9 cellular contexts compared by ENCODE assay signal in genomic region chr22:24421428-24421931, GRCh38. TPM values are rescaled to one million over a fixed set of nuclear protein-coding genes. Genes with fewer than 3 reads are reported as not detected.
DNase-seq lines count a peak whose midpoint lies in the region; ATAC-seq, FAIRE-seq and TF ChIP-seq lines count a peak whose summit lies in the region.
"Had no signal": no experiment of that assay in that cellular context is flagged by ENCODE, and none has a peak within 500 bp of the region (broad histone marks: within the 10 kb centered on the region; RNA-seq: fewer than 3 reads in every experiment).

No MANE protein-coding gene starts in this region.

- peaks cover 0 to 5% of the 10 kb centered on the region in 2 donors for H3K27me3 Mint-ChIP-seq in stimulated activated naive B cell treated with anti-CD40 and anti-IgM and Interleukin-4, amounts not matched to agents 10 μg/mL and 1 μg/mL and 100 μg/mL, for 72 hours

- WGBS in heart right ventricle, 2 donors: 64% methylated on average over 9 of the region's 9 CpGs

- peak in 5 of 9 donors; percentile 20 to 45 (median 23) for TF ChIP-seq CTCF in heart right ventricle (IDR thresholded peaks at IDR 0.05)

- no peak for FAIRE-seq in RCC 7860 (lab: Jason Lieb, UNC)

- H3K4me3 Mint-ChIP-seq in stimulated activated naive B cell treated with anti-CD40 and anti-IgM and Interleukin-4, amounts not matched to agents 10 μg/mL and 1 μg/mL and 100 μg/mL, for 72 hours: no peak overlapping the region
- H3K4me3 Mint-ChIP-seq: nephron progenitor cell had no signal

- intact Hi-C loops in heart right ventricle (cut with DNase I) (loop anchor here in 9 of 10 donors (2.0 to 10.0 kb wide), 9 partner anchors 61 to 106 kb away; no protein-coding TSS in a partner anchor), cardiac septum (cut with DNase I) (loop anchor here (5.0 kb wide), 4 partner anchors 66 to 106 kb away; no protein-coding TSS in a partner anchor)

- DNase-seq in heart right ventricle: no peak
- DNase-seq in cardiac septum (ENCODE audit: low spot score): no peak
- DNase-seq in RCC 7860 (ENCODE audit: low spot score): peak; percentile 17
- peak; percentile 26 for DNase-seq in dermis blood vessel endothelial cell
- DNase-seq in stimulated activated naive B cell treated with anti-CD40 and anti-IgM and Interleukin-4, amounts not matched to agents 10 μg/mL and 1 μg/mL and 100 μg/mL, for 72 hours: no peak
- DNase-seq in epidermal melanocyte (ENCODE audit: insufficient read length, low spot score): no peak
- DNase-seq: nephron progenitor cell had no signal

- H3K27me3 ChIP-seq in heart right ventricle: peaks cover 0 to 10% (median 0%) of the 10 kb centered on the region in 7 donors

- peaks cover 3 to 5% of the 10 kb centered on the region in 2 donors for H3K36me3 Mint-ChIP-seq in stimulated activated naive B cell treated with anti-CD40 and anti-IgM and Interleukin-4, amounts not matched to agents 10 μg/mL and 1 μg/mL and 100 μg/mL, for 72 hours

- peaks cover 0 to 19% (median 0%) of the 10 kb centered on the region in 9 donors for H3K36me3 ChIP-seq in heart right ventricle

- peak overlapping the region in 2 of 10 donors; percentile 23 to 33 for H3K27ac ChIP-seq in heart right ventricle

- ATAC-seq in heart right ventricle (no peak), HG02885 (IDR thresholded peaks at IDR 0.05; ENCODE audit: poor library complexity, unreplicated experiment) (no peak), GM21737 (IDR thresholded peaks at IDR 0.05; ENCODE audit: unreplicated experiment) (no peak)
- ATAC-seq in stimulated activated naive B cell treated with anti-CD40 and anti-IgM and Interleukin-4, amounts not matched to agents 10 μg/mL and 1 μg/mL and 100 μg/mL, for 72 hours (replicated peaks): peak; percentile 34 to 42

- no peaks in the 10 kb centered on the region for H3K9me3 Mint-ChIP-seq in stimulated activated naive B cell treated with anti-CD40 and anti-IgM and Interleukin-4, amounts not matched to agents 10 μg/mL and 1 μg/mL and 100 μg/mL, for 72 hours
- H3K9me3 Mint-ChIP-seq: nephron progenitor cell had no signal

- H3K27ac Mint-ChIP-seq in stimulated activated naive B cell treated with anti-CD40 and anti-IgM and Interleukin-4, amounts not matched to agents 10 μg/mL and 1 μg/mL and 100 μg/mL, for 72 hours: no peak overlapping the region
- H3K27ac Mint-ChIP-seq: nephron progenitor cell had no signal

- no peak overlapping the region for H3K4me3 ChIP-seq in heart right ventricle

- peaks cover 32 to 45% of the 10 kb centered on the region in 2 donors for H3K4me1 Mint-ChIP-seq in stimulated activated naive B cell treated with anti-CD40 and anti-IgM and Interleukin-4, amounts not matched to agents 10 μg/mL and 1 μg/mL and 100 μg/mL, for 72 hours
- H3K4me1 Mint-ChIP-seq: nephron progenitor cell had no signal

- H3K9me3 ChIP-seq in heart right ventricle: no peaks in the 10 kb centered on the region

- H3K4me1 ChIP-seq in heart right ventricle: peaks cover 19 to 69% (median 52%) of the 10 kb centered on the region in 9 donors

RNA-seq across cellular contexts. Expression of gene ADORA2A, which starts 5.9 kb away (rescaled TPM):
- total RNA-seq in heart right ventricle: 1 to 10 TPM; 1.5 to 9.7 (median 3.8) TPM
- 1 to 10 TPM; 4.9 to 6.1 TPM for polyA plus RNA-seq in heart right ventricle
- 5.3 TPM for total RNA-seq in cardiac septum
- total RNA-seq in dermis blood vessel endothelial cell: 11.4 and 16.2 TPM in 2 replicates

Comparison
In these comparisons a context has a peak if more than half of its experiments do, and no peak if none do; other contexts are left out.
1. ATAC-seq: peak in stimulated activated naive B cell treated with anti-CD40 and anti-IgM and Interleukin-4, amounts not matched to agents 10 μg/mL and 1 μg/mL and 100 μg/mL, for 72 hours (2 of 2); none in heart right ventricle (0 of 8), HG02885 (single experiment) and GM21737 (single experiment).
2. DNase-seq: peak in RCC 7860 (single experiment) and dermis blood vessel endothelial cell (single experiment); none in heart right ventricle (0 of 2), cardiac septum (single experiment), stimulated activated naive B cell treated with anti-CD40 and anti-IgM and Interleukin-4, amounts not matched to agents 10 μg/mL and 1 μg/mL and 100 μg/mL, for 72 hours (single experiment) and epidermal melanocyte (single experiment).